Comparison of ENCODE assay signal across 22 cellular contexts in genomic region chr21:23162213-23162946, GRCh38.
A peak's percentile ranks its signal among the peaks of the same experiment; 100 is the strongest.
DNase-seq lines count a peak whose midpoint lies in the region; ATAC-seq, FAIRE-seq and TF ChIP-seq lines count a peak whose summit lies in the region.
"Had no signal": no experiment of that assay in that cellular context is flagged by ENCODE, and none has a peak within 500 bp of the region (broad histone marks: within the 10 kb centered on the region; RNA-seq: fewer than 3 reads in every experiment).

No MANE protein-coding gene starts in this region.

- H2AFZ ChIP-seq in GM23338, result 0 out of 2 replicates have a peak overlapping the region, but pooled peaks have one; percentile 8
- no peak overlapping the region for H2AFZ ChIP-seq in astrocyte (ENCODE audit: low read depth, low read length)

- TF ChIP-seq CTCF in GM23338 (conservative IDR thresholded peaks at IDR 0.05; ENCODE audit: low read depth in 2 of 2), result no peak
- no peak for TF ChIP-seq CTCF in astrocyte (IDR thresholded peaks at IDR 0.05; ENCODE audit: insufficient read depth, low read depth, low read length)

- FAIRE-seq in astrocyte (lab: Jason Lieb, UNC), result no peak
- FAIRE-seq: colon had no signal

- no peaks in the 10 kb centered on the region for H3K27me3 ChIP-seq in GM23338 (ENCODE audit: insufficient read depth)
- H3K27me3 ChIP-seq in astrocyte (ENCODE audit: insufficient read depth, low read length), result no peaks in the 10 kb centered on the region
- H3K27me3 ChIP-seq: uterus had no signal

- ATAC-seq in GM23338, result no peak
- no peak for ATAC-seq in GM19324 (IDR thresholded peaks at IDR 0.05; ENCODE audit: low FRiP score, unreplicated experiment)
- ATAC-seq in HG03196 (IDR thresholded peaks at IDR 0.05; ENCODE audit: unreplicated experiment), result no peak

- peaks cover 2% of the 10 kb centered on the region; the same call in 1 of the 3 replicates for H3K4me1 Mint-ChIP-seq in GM23338
- H3K4me1 Mint-ChIP-seq in astrocyte (ENCODE audit: low read depth, unreplicated experiment), result peaks cover 8% of the 10 kb centered on the region
- no peaks in the 10 kb centered on the region for H3K4me1 Mint-ChIP-seq in immature natural killer cell
- H3K4me1 Mint-ChIP-seq: CD14-positive monocyte, IgD-negative memory B cell had no signal

- H3K4me3 Mint-ChIP-seq in GM23338 (no peak overlapping the region), astrocyte (ENCODE audit: unreplicated experiment) (no peak overlapping the region), immature natural killer cell (no peak overlapping the region)
- H3K4me3 Mint-ChIP-seq: CD14-positive monocyte, IgD-negative memory B cell had no signal

- H3K27ac Mint-ChIP-seq in GM23338, result no peak overlapping the region
- H3K27ac Mint-ChIP-seq in astrocyte (ENCODE audit: unreplicated experiment), result peak overlapping the region; percentile 6
- H3K27ac Mint-ChIP-seq in immature natural killer cell, result no peak overlapping the region
- H3K27ac Mint-ChIP-seq: CD14-positive monocyte, IgD-negative memory B cell had no signal

- H4K20me1 ChIP-seq in GM23338 (replicated peaks; ENCODE audit: insufficient read depth) (no peaks in the 10 kb centered on the region), astrocyte (ENCODE audit: insufficient read depth, low read length) (no peaks in the 10 kb centered on the region)

- H3K36me3 Mint-ChIP-seq in GM23338 (ENCODE audit: low read depth) (no peaks in the 10 kb centered on the region), astrocyte (ENCODE audit: low read depth, unreplicated experiment) (no peaks in the 10 kb centered on the region), immature natural killer cell (peaks cover 0 to 3% (median 0%) of the 10 kb centered on the region in 3 donors)
- H3K36me3 Mint-ChIP-seq: CD14-positive monocyte, IgD-negative memory B cell had no signal

- DNase-seq in GM23338 (ENCODE audit: low spot score), result no peak
- peak; percentile 59 for DNase-seq in NCI-H748 (lab: John Stamatoyannopoulos, UW; ENCODE audit: unreplicated experiment)
- DNase-seq in astrocyte (ENCODE audit: low read depth), result no peak
- peak; percentile 5 for DNase-seq in left kidney (ENCODE audit: low read depth, low spot score)
- DNase-seq in immature natural killer cell, result no peak
- no peak for DNase-seq in T-helper 2 cell
- DNase-seq: activated CD4-positive, alpha-beta T cell treated with anti-CD3 and anti-CD28 coated beads, Interleukin-2, amount 50 U/mL, for 48 hours; activated naive CD4-positive, alpha-beta T cell treated with Interleukin-2 at 50 U/mL for 16 hours; activated T-cell treated with anti-CD3 and anti-CD28 coated beads for 4 hours; aorta; foreskin melanocyte; GOT3; left ventricle myocardium inferior; NCI-H2029 treated with DMSO at 0.1 percent for 48 hours; occipital lobe; uterus had no signal

- H3K9me2 ChIP-seq in GM23338 (ENCODE audit: insufficient read depth), result no peaks in the 10 kb centered on the region

- H3F3A ChIP-seq in GM23338 (replicated peaks; ENCODE audit: low read depth), result no peaks in the 10 kb centered on the region

- H3K27ac ChIP-seq in GM23338 (ENCODE audit: low read depth) (no peak overlapping the region), astrocyte (ENCODE audit: low read depth, low read length) (no peak overlapping the region)
- H3K27ac ChIP-seq: left ventricle myocardium inferior, uterus, VCaP had no signal

- H3K79me2 ChIP-seq in GM23338 (replicated peaks; ENCODE audit: insufficient read depth), result no peaks in the 10 kb centered on the region
- H3K79me2 ChIP-seq in astrocyte (ENCODE audit: insufficient read depth, low read length), result no peaks in the 10 kb centered on the region

- peaks cover 2% of the 10 kb centered on the region for H3K27me3 Mint-ChIP-seq in GM23338 (ENCODE audit: insufficient read depth, low read depth, poor library complexity)
- no peaks in the 10 kb centered on the region for H3K27me3 Mint-ChIP-seq in astrocyte (ENCODE audit: low read depth, unreplicated experiment)
- no peaks in the 10 kb centered on the region for H3K27me3 Mint-ChIP-seq in immature natural killer cell (ENCODE audit: low read depth in 3 of 3)
- H3K27me3 Mint-ChIP-seq: IgD-negative memory B cell had no signal

- 0 out of 2 replicates have a peak, but pooled peaks cover 3% of the 10 kb centered on the region for H3K4me1 ChIP-seq in GM23338 (ENCODE audit: insufficient read depth)
- H3K4me1 ChIP-seq in astrocyte (ENCODE audit: insufficient read depth, low read length), result no peaks in the 10 kb centered on the region
- H3K4me1 ChIP-seq: left ventricle myocardium inferior, uterus had no signal

- H3K9me3 Mint-ChIP-seq in GM23338 (no peaks in the 10 kb centered on the region), astrocyte (ENCODE audit: unreplicated experiment) (no peaks in the 10 kb centered on the region), immature natural killer cell (peaks cover 0 to 19% (median 8%) of the 10 kb centered on the region in 6 donors)
- H3K9me3 Mint-ChIP-seq: IgD-negative memory B cell had no signal

- no peak overlapping the region for H3K9ac ChIP-seq in astrocyte (ENCODE audit: low read length)

- H3K9me3 ChIP-seq in astrocyte (ENCODE audit: insufficient read depth, low read depth, low read length), result no peaks in the 10 kb centered on the region
- H3K9me3 ChIP-seq: uterus had no signal

- H3K36me3 ChIP-seq in GM23338 (ENCODE audit: insufficient read depth) (no peaks in the 10 kb centered on the region), astrocyte (ENCODE audit: insufficient read depth, low read length) (no peaks in the 10 kb centered on the region)
- H3K36me3 ChIP-seq: left ventricle myocardium inferior, uterus had no signal

- H3K4me3 ChIP-seq in GM23338 (no peak overlapping the region), astrocyte (ENCODE audit: insufficient read depth, low read depth, low read length) (no peak overlapping the region)
- H3K4me3 ChIP-seq: left ventricle myocardium inferior, uterus had no signal

- H3K4me2 ChIP-seq in GM23338 (no peak overlapping the region), astrocyte (ENCODE audit: low read length) (no peak overlapping the region)

TF ChIP-seq in GM23338, 12 proteins besides CTCF, POLR2A, EP300 and RAD21:
- no peak for TF ChIP-seq JUNB (IDR thresholded peaks at IDR 0.05; ENCODE audit: unreplicated experiment)

Comparison
In these comparisons a context has a peak if more than half of its experiments do, and no peak if none do; other contexts are left out.
1. DNase-seq: peak in NCI-H748 (single experiment) and left kidney (single experiment); none in GM23338 (single experiment), astrocyte (single experiment), immature natural killer cell (0 of 3) and T-helper 2 cell (0 of 5).